In the genomic region with DNA sequence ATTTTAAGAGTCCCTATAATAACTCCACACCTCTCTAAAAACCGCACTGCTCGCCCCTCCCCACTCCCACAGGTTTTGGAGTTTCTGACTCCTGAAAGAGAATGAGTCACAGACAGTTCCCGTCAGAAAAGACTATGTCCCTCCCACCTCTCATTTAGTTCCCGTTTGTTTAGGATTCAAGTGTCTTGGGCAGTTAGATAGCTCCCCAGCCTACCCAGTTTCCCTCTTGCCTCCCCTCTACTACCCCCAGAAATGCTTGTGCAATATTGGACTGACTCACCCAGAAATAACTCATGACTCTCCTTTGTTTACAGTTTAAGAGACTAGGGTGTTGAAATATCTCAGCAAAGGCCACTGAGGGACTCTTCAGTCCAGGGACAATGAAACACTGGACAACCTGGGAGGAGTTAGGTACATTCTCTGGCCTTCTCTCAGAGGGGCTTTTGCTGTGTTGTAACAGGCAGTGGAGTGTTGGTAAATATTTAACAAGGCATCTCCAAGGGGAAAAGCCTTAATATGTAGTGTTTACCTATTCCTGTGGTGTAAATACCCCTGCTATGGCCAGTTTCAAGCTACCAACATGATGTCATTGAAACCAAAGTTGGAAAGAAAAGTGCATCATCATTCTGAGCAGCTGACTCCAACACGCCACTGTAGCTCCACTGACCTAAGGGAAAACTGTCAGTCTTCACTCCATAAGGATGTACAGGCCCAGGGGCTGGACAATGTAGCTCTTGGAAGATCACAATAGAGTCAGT, we compare ENCODE assay signal across 8 cellular contexts.
DNase-seq lines count a peak whose midpoint lies in the region; ATAC-seq and TF ChIP-seq lines count a peak whose summit lies in the region.

No MANE protein-coding gene starts in this region.

- H3K9me3 ChIP-seq in BE2C = no peaks in the 10 kb centered on the region

- no peak for TF ChIP-seq CTCF in BE2C (IDR thresholded peaks at IDR 0.05; ENCODE audit: low read depth, low read length)

- no peaks in the 10 kb centered on the region for H3K36me3 ChIP-seq in BE2C

- peak overlapping the region; percentile 87 for H3K27ac ChIP-seq in cingulate gyrus (ENCODE audit: low read depth, low read length)

- H3K4me1 ChIP-seq in BE2C = peaks cover 5% of the 10 kb centered on the region

- DNase-seq in AML-193 (lab: John Stamatoyannopoulos, UW) (peak; percentile 97 to 99), Kasumi-1 (lab: John Stamatoyannopoulos, UW) (peak; percentile 97 to 99), medulla oblongata (ENCODE audit: extremely low spot score) (peak; percentile 90), BE2C (no peak)
- DNase-seq in activated CD4-positive, CD25-positive, alpha-beta regulatory T cell treated with anti-CD3 and anti-CD28 coated beads, Interleukin-2, amount 50 U/mL, for 16 hours (ENCODE audit: low read depth, low spot score) = peak; percentile 30
- DNase-seq in stimulated activated CD8-positive, alpha-beta memory T cell treated with anti-CD3 and anti-CD28 coated beads, Interleukin-12 subunit alpha, Interleukin-12 subunit beta, amount 100 ng/mL, for 4 hours (ENCODE audit: low read depth) = peak; percentile 21

- H3K27me3 ChIP-seq in BE2C = no peaks in the 10 kb centered on the region

- peak; percentile 31 for ATAC-seq in GM21526 (IDR thresholded peaks at IDR 0.05; ENCODE audit: low FRiP score, unreplicated experiment)

- no peak overlapping the region for H3K4me3 ChIP-seq in BE2C (ENCODE audit: low read depth, low read length)
